Comparison of ENCODE assay signal across 20 cellular contexts in genomic region chr1:157870477-157870876, GRCh38. TPM values are rescaled to one million over a fixed set of nuclear protein-coding genes. Genes with fewer than 3 reads are reported as not detected.
A peak's percentile ranks its signal among the peaks of the same experiment; 100 is the strongest.
DNase-seq lines count a peak whose midpoint lies in the region; ATAC-seq and TF ChIP-seq lines count a peak whose summit lies in the region.
"Had no signal": no experiment of that assay in that cellular context is flagged by ENCODE, and none has a peak within 500 bp of the region (broad histone marks: within the 10 kb centered on the region; RNA-seq: fewer than 3 reads in every experiment).

No MANE protein-coding gene starts in this region.

- POLR2A ChIA-PET in OCI-LY7 (lab: Charles Lee), result no interaction called here
- POLR2A ChIA-PET in activated CD8-positive, alpha-beta T cell treated with anti-CD3 and anti-CD28 coated beads, Interleukin-2, amount 10 ng/mL, durations not matched to agents 7 days and 5 days (lab: Charles Lee), result no interaction called here

- H3K36me3 ChIP-seq in GM23338 (ENCODE audit: insufficient read depth) (no peaks in the 10 kb centered on the region), iPS-20b (ENCODE audit: insufficient read depth, low read depth, low read length) (no peaks in the 10 kb centered on the region), upper lobe of right lung (no peaks in the 10 kb centered on the region), OCI-LY7 (ENCODE audit: insufficient read depth, low read length) (no peaks in the 10 kb centered on the region)
- H3K36me3 ChIP-seq: BLaER1 treated with 17β-estradiol and CSF1 and Interleukin-3, amounts not matched to agents 10 nM and 100 nM had no signal

- no peak overlapping the region for H3K27ac Mint-ChIP-seq in GM23338
- no peak overlapping the region for H3K27ac Mint-ChIP-seq in activated CD8-positive, alpha-beta T cell treated with anti-CD3 and anti-CD28 coated beads, Interleukin-2, amount 10 ng/mL, durations not matched to agents 7 days and 5 days
- H3K27ac Mint-ChIP-seq: CD4-positive, CD25-positive, alpha-beta regulatory T cell; IgD-negative memory B cell had no signal

- 0 out of 2 replicates have a peak, but pooled peaks cover 4% of the 10 kb centered on the region for H3K9me2 ChIP-seq in GM23338 (ENCODE audit: insufficient read depth)
- H3K9me2 ChIP-seq in OCI-LY7 (ENCODE audit: insufficient read depth, low read length), result no peaks in the 10 kb centered on the region

- H3K27ac ChIP-seq in GM23338 (ENCODE audit: low read depth) (no peak overlapping the region), iPS-20b (ENCODE audit: low read length) (no peak overlapping the region), upper lobe of right lung (no peak overlapping the region), OCI-LY7 (ENCODE audit: low read depth, low read length, poor library complexity, severe bottlenecking) (no peak overlapping the region)
- H3K27ac ChIP-seq: BLaER1 treated with 17β-estradiol and CSF1 and Interleukin-3, amounts not matched to agents 10 nM and 100 nM had no signal

- peaks cover 6% of the 10 kb centered on the region; the same call in 2 of the 3 replicates for H3K9me3 Mint-ChIP-seq in GM23338
- no peaks in the 10 kb centered on the region for H3K9me3 Mint-ChIP-seq in activated CD8-positive, alpha-beta T cell treated with anti-CD3 and anti-CD28 coated beads, Interleukin-2, amount 10 ng/mL, durations not matched to agents 7 days and 5 days (ENCODE audit: insufficient read depth)
- H3K9me3 Mint-ChIP-seq: IgD-negative memory B cell had no signal

- H3K4me2 ChIP-seq in GM23338 (peak overlapping the region; percentile 70), OCI-LY7 (ENCODE audit: low read length) (no peak overlapping the region)

- H3K9ac ChIP-seq in iPS-20b (ENCODE audit: low read depth, low read length), result no peak overlapping the region
- H3K9ac ChIP-seq: BLaER1 treated with 17β-estradiol and CSF1 and Interleukin-3, amounts not matched to agents 10 nM and 100 nM had no signal

- H3K79me2 ChIP-seq in GM23338 (replicated peaks; ENCODE audit: insufficient read depth) (no peaks in the 10 kb centered on the region), OCI-LY7 (ENCODE audit: insufficient read depth, low read depth, low read length) (no peaks in the 10 kb centered on the region)

- no peaks in the 10 kb centered on the region for H3F3A ChIP-seq in GM23338 (replicated peaks; ENCODE audit: low read depth)

- TF ChIP-seq CTCF in GM23338 (conservative IDR thresholded peaks at IDR 0.05; ENCODE audit: low read depth in 2 of 2) (no peak), upper lobe of right lung (IDR thresholded peaks at IDR 0.05) (no peak), OCI-LY7 (conservative IDR thresholded peaks at IDR 0.05; ENCODE audit: low read length) (no peak)

- intact Hi-C loops in upper lobe of right lung (cut with DNase I), result no loop called here
- intact Hi-C loops in OCI-LY7 (cut with micrococcal nuclease; ENCODE audit: unreplicated experiment), result no loop called here

- H3K27me3 ChIP-seq in GM23338 (ENCODE audit: insufficient read depth) (no peaks in the 10 kb centered on the region), iPS-20b (ENCODE audit: insufficient read depth, low read length) (no peaks in the 10 kb centered on the region), upper lobe of right lung (no peaks in the 10 kb centered on the region)
- H3K27me3 ChIP-seq: BLaER1 treated with 17β-estradiol and CSF1 and Interleukin-3, amounts not matched to agents 10 nM and 100 nM had no signal

- peak overlapping the region; percentile 40 for H2AFZ ChIP-seq in GM23338
- no peak overlapping the region; the same call in 1 of the 2 replicates for H2AFZ ChIP-seq in OCI-LY7 (ENCODE audit: low read length)

- peaks cover 18% of the 10 kb centered on the region for H3K4me1 Mint-ChIP-seq in GM23338
- H3K4me1 Mint-ChIP-seq in activated CD8-positive, alpha-beta T cell treated with anti-CD3 and anti-CD28 coated beads, Interleukin-2, amount 10 ng/mL, durations not matched to agents 7 days and 5 days (ENCODE audit: low read depth), result no peaks in the 10 kb centered on the region

- CTCF ChIA-PET in OCI-LY7 (lab: Charles Lee; ENCODE audit: unreplicated experiment), result no interaction called here
- CTCF ChIA-PET in activated CD8-positive, alpha-beta T cell treated with anti-CD3 and anti-CD28 coated beads, Interleukin-2, amount 10 ng/mL, durations not matched to agents 7 days and 5 days (lab: Charles Lee), result no interaction called here

- H3K36me3 Mint-ChIP-seq in GM23338 (ENCODE audit: low read depth), result peaks cover 4% of the 10 kb centered on the region; the same call in 2 of the 3 replicates
- no peaks in the 10 kb centered on the region for H3K36me3 Mint-ChIP-seq in activated CD8-positive, alpha-beta T cell treated with anti-CD3 and anti-CD28 coated beads, Interleukin-2, amount 10 ng/mL, durations not matched to agents 7 days and 5 days (ENCODE audit: low read depth)
- H3K36me3 Mint-ChIP-seq: CD4-positive, CD25-positive, alpha-beta regulatory T cell had no signal

- H3K4me3 Mint-ChIP-seq in GM23338, result no peak overlapping the region
- H3K4me3 Mint-ChIP-seq in activated CD8-positive, alpha-beta T cell treated with anti-CD3 and anti-CD28 coated beads, Interleukin-2, amount 10 ng/mL, durations not matched to agents 7 days and 5 days, result no peak overlapping the region
- H3K4me3 Mint-ChIP-seq: CD4-positive, CD25-positive, alpha-beta regulatory T cell; H9; IgD-negative memory B cell had no signal

- H3K27me3 Mint-ChIP-seq in GM23338 (ENCODE audit: insufficient read depth, low read depth, poor library complexity), result no peaks in the 10 kb centered on the region
- H3K27me3 Mint-ChIP-seq in activated CD8-positive, alpha-beta T cell treated with anti-CD3 and anti-CD28 coated beads, Interleukin-2, amount 10 ng/mL, durations not matched to agents 7 days and 5 days (ENCODE audit: low read depth), result peaks cover 11% of the 10 kb centered on the region
- H3K27me3 Mint-ChIP-seq: IgD-negative memory B cell had no signal

- no peak for ATAC-seq in GM23338
- ATAC-seq in upper lobe of right lung, result peak; percentile 33
- no peak for ATAC-seq in GM21381 (IDR thresholded peaks at IDR 0.05; ENCODE audit: unreplicated experiment)
- ATAC-seq in activated CD8-positive, alpha-beta T cell treated with anti-CD3 and anti-CD28 coated beads, Interleukin-2, amount 10 ng/mL, durations not matched to agents 7 days and 5 days, result no peak
- ATAC-seq: HepG2 had no signal

- no peaks in the 10 kb centered on the region for H4K20me1 ChIP-seq in GM23338 (replicated peaks; ENCODE audit: insufficient read depth)
- no peaks in the 10 kb centered on the region for H4K20me1 ChIP-seq in OCI-LY7 (ENCODE audit: insufficient read depth, low read length)
- H4K20me1 ChIP-seq: BLaER1 treated with 17β-estradiol and CSF1 and Interleukin-3, amounts not matched to agents 10 nM and 100 nM had no signal

- BruUV-seq in OCI-LY7 (replicated peaks; lab: Mats Ljungman, UMichigan), result no TSS peak

- H3K9me3 ChIP-seq in iPS-20b (ENCODE audit: insufficient read depth, low read depth, low read length), result peaks cover 8% of the 10 kb centered on the region
- H3K9me3 ChIP-seq in upper lobe of right lung, result no peaks in the 10 kb centered on the region
- H3K9me3 ChIP-seq in OCI-LY7 (ENCODE audit: low read length), result no peaks in the 10 kb centered on the region
- H3K9me3 ChIP-seq: BLaER1 treated with 17β-estradiol and CSF1 and Interleukin-3, amounts not matched to agents 10 nM and 100 nM; Caco-2 had no signal

- DNase-seq in NOMO-1 treated with DMSO at 0.1 percent for 48 hours (lab: John Stamatoyannopoulos, UW; ENCODE audit: unreplicated experiment), result peak; percentile 59
- DNase-seq in NOMO-1 treated with dmso at 0.1 percent for 144 hours (lab: John Stamatoyannopoulos, UW; ENCODE audit: unreplicated experiment), result no peak
- DNase-seq in GM23338 (ENCODE audit: low spot score), result no peak
- DNase-seq in upper lobe of right lung, result no peak
- no peak for DNase-seq in OCI-LY7 (ENCODE audit: low spot score)
- no peak for DNase-seq in activated CD8-positive, alpha-beta T cell treated with anti-CD3 and anti-CD28 coated beads, Interleukin-2, amount 10 ng/mL, durations not matched to agents 7 days and 5 days
- DNase-seq: 8988T; Caco-2; CD4-positive, CD25-positive, alpha-beta regulatory T cell; DMS79; GF-D8; H9 had no signal

- H3K4me3 ChIP-seq in GM23338, result peak overlapping the region; percentile 22; the same call in 1 of the 2 replicates
- peak overlapping the region; percentile 43; the same call in 1 of the 2 replicates for H3K4me3 ChIP-seq in iPS-20b (ENCODE audit: low read length)
- H3K4me3 ChIP-seq in upper lobe of right lung, result no peak overlapping the region
- no peak overlapping the region for H3K4me3 ChIP-seq in OCI-LY7 (ENCODE audit: low read depth, low read length, poor library complexity, severe bottlenecking)
- H3K4me3 ChIP-seq: BLaER1 treated with 17β-estradiol and CSF1 and Interleukin-3, amounts not matched to agents 10 nM and 100 nM had no signal

- H3K4me1 ChIP-seq in GM23338 (ENCODE audit: insufficient read depth) (peaks cover 29% of the 10 kb centered on the region), iPS-20b (ENCODE audit: insufficient read depth, low read length) (peaks cover 19% of the 10 kb centered on the region), upper lobe of right lung (no peaks in the 10 kb centered on the region), OCI-LY7 (ENCODE audit: insufficient read depth, low read length, poor library complexity, severe bottlenecking) (peaks cover 6% of the 10 kb centered on the region)
- H3K4me1 ChIP-seq: Caco-2 had no signal

RNA-seq across cellular contexts. Expression of gene CD5L, which starts 28.9 kb away (rescaled TPM):
- not detected in 2 replicates for total RNA-seq in GM23338 (2014; rRNA removed; shearing (Covaris generic))
- not detected in 2 replicates for polyA plus RNA-seq in GM23338 (2016; fragmentation: Nextera tagmentation; extraction: Ambion mirVana)
- total RNA-seq in upper lobe of right lung (0.93 TPM), OCI-LY7 (2022) (not detected in 2 replicates)
- total RNA-seq in OCI-LY7 (2014; rRNA removed; shearing (Covaris generic)), result not detected in 2 replicates
- not detected for total RNA-seq in activated CD8-positive, alpha-beta T cell treated with anti-CD3 and anti-CD28 coated beads, Interleukin-2, amount 10 ng/mL, durations not matched to agents 7 days and 5 days
- total RNA-seq: A673; Caco-2; CD4-positive, CD25-positive, alpha-beta regulatory T cell; H1; H9; HepG2 had no signal
- polyA plus RNA-seq: AG04450; CD4-positive, CD25-positive, alpha-beta regulatory T cell; H1; HepG2; IgD-negative memory B cell had no signal

RNA-seq across cellular contexts. Expression of gene FCRL1, which starts 50.6 kb away (rescaled TPM):
- total RNA-seq in GM23338 (2014; rRNA removed; shearing (Covaris generic)), result not detected in 2 replicates
- polyA plus RNA-seq in GM23338 (2016; fragmentation: Nextera tagmentation; extraction: Ambion mirVana), result not detected in 2 replicates
- 1.4 TPM for total RNA-seq in upper lobe of right lung
- total RNA-seq in OCI-LY7 (2014; rRNA removed; shearing (Covaris generic)), result 42.5 and 62.8 TPM in 2 replicates
- 72.6 and 98.3 TPM in 2 replicates for total RNA-seq in OCI-LY7 (2022)
- total RNA-seq in activated CD8-positive, alpha-beta T cell treated with anti-CD3 and anti-CD28 coated beads, Interleukin-2, amount 10 ng/mL, durations not matched to agents 7 days and 5 days, result not detected
- total RNA-seq: A673, Caco-2, H1, H9, HepG2 had no signal
- polyA plus RNA-seq: AG04450, H1, HepG2 had no signal

Comparison
In these comparisons a context has a peak if more than half of its experiments do, and no peak if none do; other contexts are left out.
1. H3K4me3 ChIP-seq: peak in GM23338 (single experiment) and iPS-20b (single experiment); none in upper lobe of right lung (single experiment) and OCI-LY7 (single experiment).
2. RNA of gene FCRL1, which starts 50.6 kb away (total RNA-seq): 42.5 to 98.3 TPM in OCI-LY7; 1.4 TPM in upper lobe of right lung (single experiment), not detected in activated CD8-positive, alpha-beta T cell treated with anti-CD3 and anti-CD28 coated beads, Interleukin-2, amount 10 ng/mL, durations not matched to agents 7 days and 5 days and not detected in GM23338; every median in the first group is over 10 times any median in the second.